In the genomic region with DNA sequence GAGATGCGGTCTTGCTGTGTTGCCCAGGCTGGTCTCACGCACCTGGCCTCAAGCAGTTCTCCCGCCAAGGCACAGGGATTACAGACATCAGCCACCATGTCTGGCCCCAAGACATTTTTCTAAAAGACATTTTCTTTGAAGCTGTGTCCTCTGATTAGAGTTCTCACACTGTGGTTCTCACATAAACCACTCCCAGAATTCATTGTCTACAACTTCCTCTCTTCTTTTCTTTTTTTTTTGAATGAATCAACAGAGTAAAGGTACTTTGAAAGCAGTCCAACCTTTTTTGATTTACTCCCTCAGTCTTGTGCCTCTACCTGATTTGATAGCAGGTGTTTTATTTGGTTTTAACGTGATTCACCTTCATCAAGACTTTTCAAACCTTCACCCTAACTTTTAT, we compare ENCODE assay signal across 24 cellular contexts. TPM values are rescaled to one million over a fixed set of nuclear protein-coding genes. Genes with fewer than 3 reads are reported as not detected.
A peak's percentile ranks its signal among the peaks of the same experiment; 100 is the strongest.
DNase-seq lines count a peak whose midpoint lies in the region; ATAC-seq and TF ChIP-seq lines count a peak whose summit lies in the region.
"Had no signal": no experiment of that assay in that cellular context is flagged by ENCODE, and none has a peak within 500 bp of the region (broad histone marks: within the 10 kb centered on the region; RNA-seq: fewer than 3 reads in every experiment).

No MANE protein-coding gene starts in this region.

- no peaks in the 10 kb centered on the region for H3K27me3 Mint-ChIP-seq in activated CD4-positive, alpha-beta T cell treated with anti-CD3 and anti-CD28 coated beads, Interleukin-2, amount 10 ng/mL, durations not matched to agents 7 days and 5 days
- no peaks in the 10 kb centered on the region for H3K27me3 Mint-ChIP-seq in activated T-helper 2 cell treated with anti-CD3 and anti-CD28 coated beads, Interferon-gamma antibody, Interleukin-2, Interleukin-4, amounts not matched to agents 10 μg/mL and 5 μg/mL and 100 μg/mL, durations not matched to agents 14 hours and 24 hours and 36 hours (ENCODE audit: low read depth)

- H3K9me3 Mint-ChIP-seq in activated CD4-positive, alpha-beta T cell treated with anti-CD3 and anti-CD28 coated beads, Interleukin-2, amount 10 ng/mL, durations not matched to agents 7 days and 5 days = no peaks in the 10 kb centered on the region
- no peaks in the 10 kb centered on the region for H3K9me3 Mint-ChIP-seq in activated T-helper 2 cell treated with anti-CD3 and anti-CD28 coated beads, Interferon-gamma antibody, Interleukin-2, Interleukin-4, amounts not matched to agents 10 μg/mL and 5 μg/mL and 100 μg/mL, durations not matched to agents 14 hours and 24 hours and 36 hours
- H3K9me3 Mint-ChIP-seq: activated T-cell treated with anti-CD3 and anti-CD28 coated beads, Interleukin-2, amount 50 U/mL, for 4 hours had no signal

- no peak for TF ChIP-seq CTCF in osteoblast (IDR thresholded peaks at IDR 0.05; ENCODE audit: extremely low read depth, low read depth, low read length)
- TF ChIP-seq CTCF in omental fat pad (IDR thresholded peaks at IDR 0.05) = no peak
- TF ChIP-seq CTCF in esophagus muscularis mucosa (IDR thresholded peaks at IDR 0.05) = no peak

- POLR2A ChIA-PET in activated CD4-positive, alpha-beta T cell treated with anti-CD3 and anti-CD28 coated beads, Interleukin-2, amount 10 ng/mL, durations not matched to agents 7 days and 5 days (lab: Charles Lee) = no interaction called here

- H3K4me3 ChIP-seq in osteoblast (ENCODE audit: insufficient read depth, low read length) = no peak overlapping the region
- H3K4me3 ChIP-seq in esophagus muscularis mucosa = no peak overlapping the region
- H3K4me3 ChIP-seq: left ventricle myocardium inferior, PC-9, SJSA1 had no signal

- H3K36me3 ChIP-seq in osteoblast (ENCODE audit: insufficient read depth, low read length) (peaks cover 12% of the 10 kb centered on the region), esophagus muscularis mucosa (peaks cover 60 to 100% (median 93%) of the 10 kb centered on the region in 4 donors)

- H3K27me3 ChIP-seq in osteoblast (ENCODE audit: insufficient read depth, low read length) (no peaks in the 10 kb centered on the region), esophagus muscularis mucosa (no peaks in the 10 kb centered on the region)
- H3K27me3 ChIP-seq: SJSA1 had no signal

- TF ChIP-seq POLR2A in esophagus muscularis mucosa (IDR thresholded peaks at IDR 0.05; ENCODE audit: low read depth) = no peak

- intact Hi-C loops in activated T-helper 2 cell treated with anti-CD3 and anti-CD28 coated beads, Interferon-gamma antibody, Interleukin-2, Interleukin-4, amounts not matched to agents 10 μg/mL and 5 μg/mL and 100 μg/mL, durations not matched to agents 14 hours and 24 hours and 36 hours (cut with micrococcal nuclease) = loop anchor here (5.0 kb wide), 1 partner anchor 137 kb away; a partner anchor contains a TSS
- intact Hi-C loops in esophagus muscularis mucosa (cut with DNase I) = loop anchor here (5.0 kb wide), 1 partner anchor 262 kb away; no protein-coding TSS in a partner anchor

- H3K4me1 Mint-ChIP-seq in activated CD4-positive, alpha-beta T cell treated with anti-CD3 and anti-CD28 coated beads, Interleukin-2, amount 10 ng/mL, durations not matched to agents 7 days and 5 days = peaks cover 37% of the 10 kb centered on the region
- H3K4me1 Mint-ChIP-seq in activated T-helper 2 cell treated with anti-CD3 and anti-CD28 coated beads, Interferon-gamma antibody, Interleukin-2, Interleukin-4, amounts not matched to agents 10 μg/mL and 5 μg/mL and 100 μg/mL, durations not matched to agents 14 hours and 24 hours and 36 hours (ENCODE audit: low read depth) = peaks cover 3% of the 10 kb centered on the region

- H2AFZ ChIP-seq in osteoblast (ENCODE audit: low read length) = no peak overlapping the region
- H2AFZ ChIP-seq: PC-9 had no signal

- H3K9me3 ChIP-seq in osteoblast (ENCODE audit: low read depth, low read length) (no peaks in the 10 kb centered on the region), esophagus muscularis mucosa (no peaks in the 10 kb centered on the region)
- H3K9me3 ChIP-seq: left ventricle myocardium inferior, SJSA1 had no signal

- H3K27ac Mint-ChIP-seq in activated CD4-positive, alpha-beta T cell treated with anti-CD3 and anti-CD28 coated beads, Interleukin-2, amount 10 ng/mL, durations not matched to agents 7 days and 5 days = peak overlapping the region; percentile 83
- H3K27ac Mint-ChIP-seq in activated T-helper 2 cell treated with anti-CD3 and anti-CD28 coated beads, Interferon-gamma antibody, Interleukin-2, Interleukin-4, amounts not matched to agents 10 μg/mL and 5 μg/mL and 100 μg/mL, durations not matched to agents 14 hours and 24 hours and 36 hours = peak overlapping the region; percentile 67

- H3K4me1 ChIP-seq in osteoblast (ENCODE audit: insufficient read depth, low read length) = no peaks in the 10 kb centered on the region
- peaks cover 0 to 6% (median 2%) of the 10 kb centered on the region in 4 donors for H3K4me1 ChIP-seq in esophagus muscularis mucosa
- H3K4me1 ChIP-seq: left ventricle myocardium inferior, SJSA1 had no signal

- H3K27ac ChIP-seq in osteoblast (ENCODE audit: low read depth, low read length) (no peak overlapping the region), esophagus muscularis mucosa (replicated peaks in 1 of 4) (no peak overlapping the region)
- H3K27ac ChIP-seq: C4-2B, left ventricle myocardium inferior, PC-9, SJSA1 had no signal

- DNase-seq in activated CD4-positive, alpha-beta T cell treated with anti-CD3 and anti-CD28 coated beads, Interleukin-2, amount 10 ng/mL, durations not matched to agents 7 days and 5 days = no peak
- no peak for DNase-seq in activated CD4-positive, alpha-beta T cell treated with anti-CD3 and anti-CD28 coated beads, Interleukin-2, amount 50 U/mL, for 4 hours
- DNase-seq in Kasumi-1 (lab: John Stamatoyannopoulos, UW) (peak; percentile 5 to 8), osteoblast (ENCODE audit: insufficient read length, low spot score, missing footprints) (peak; percentile 47), omental fat pad (ENCODE audit: low spot score) (no peak), esophagus muscularis mucosa (ENCODE audit: extremely low spot score) (no peak)
- DNase-seq in activated T-helper 2 cell treated with anti-CD3 and anti-CD28 coated beads, Interferon-gamma antibody, Interleukin-2, Interleukin-4, amounts not matched to agents 10 μg/mL and 5 μg/mL and 100 μg/mL, durations not matched to agents 14 hours and 24 hours and 36 hours (ENCODE audit: low spot score) = no peak
- DNase-seq: activated T-cell treated with anti-CD3 and anti-CD28 coated beads, Interleukin-2, amount 50 U/mL, for 4 hours; anterior cingulate cortex; cerebellar nuclear complex; effector CD8-positive, alpha-beta T cell; H7; left ventricle myocardium inferior; NCI-H146; NCI-H2227 treated with DMSO at 0.1 percent for 48 hours; NCI-H774; PC-9; small intestine; stimulated activated CD4-positive, alpha-beta T cell treated with anti-CD3 and anti-CD28 coated beads, Interleukin-2, amount 100 ng/mL, for 48 hours; substantia nigra; T-helper 9 cell had no signal

- no peak for ATAC-seq in GM18907 (IDR thresholded peaks at IDR 0.05; ENCODE audit: unreplicated experiment)
- no peak for ATAC-seq in omental fat pad (ENCODE audit: low FRiP score)
- ATAC-seq: activated T-cell treated with anti-CD3 and anti-CD28 coated beads, Interleukin-2, amount 50 U/mL, for 4 hours had no signal

- no peak overlapping the region for H3K4me2 ChIP-seq in osteoblast (ENCODE audit: insufficient read depth, low read length)
- H3K4me2 ChIP-seq: PC-9 had no signal

- CTCF ChIA-PET in activated CD4-positive, alpha-beta T cell treated with anti-CD3 and anti-CD28 coated beads, Interleukin-2, amount 10 ng/mL, durations not matched to agents 7 days and 5 days (lab: Charles Lee) = interaction anchor here (0.6 to 2.4 kb wide), 3 partner anchors 8 to 504 kb away, joined by 3 to 6 read pairs (median 3); a partner anchor contains a TSS

- no peaks in the 10 kb centered on the region for H3K79me2 ChIP-seq in osteoblast (ENCODE audit: insufficient read depth, low read length)

- TF ChIP-seq EP300 in esophagus muscularis mucosa (IDR thresholded peaks at IDR 0.05) = no peak

- no peaks in the 10 kb centered on the region for H4K20me1 ChIP-seq in osteoblast (ENCODE audit: insufficient read depth, low read length)

- peaks cover 37% of the 10 kb centered on the region for H3K36me3 Mint-ChIP-seq in activated CD4-positive, alpha-beta T cell treated with anti-CD3 and anti-CD28 coated beads, Interleukin-2, amount 10 ng/mL, durations not matched to agents 7 days and 5 days (ENCODE audit: low read depth)
- peaks cover 47% of the 10 kb centered on the region for H3K36me3 Mint-ChIP-seq in activated T-helper 2 cell treated with anti-CD3 and anti-CD28 coated beads, Interferon-gamma antibody, Interleukin-2, Interleukin-4, amounts not matched to agents 10 μg/mL and 5 μg/mL and 100 μg/mL, durations not matched to agents 14 hours and 24 hours and 36 hours (ENCODE audit: low read depth)

- 82% methylated on average over 4 of the region's 4 CpGs for WGBS in esophagus muscularis mucosa

- H3K4me3 Mint-ChIP-seq in activated CD4-positive, alpha-beta T cell treated with anti-CD3 and anti-CD28 coated beads, Interleukin-2, amount 10 ng/mL, durations not matched to agents 7 days and 5 days = peak overlapping the region; percentile 30
- no peak overlapping the region for H3K4me3 Mint-ChIP-seq in activated T-helper 2 cell treated with anti-CD3 and anti-CD28 coated beads, Interferon-gamma antibody, Interleukin-2, Interleukin-4, amounts not matched to agents 10 μg/mL and 5 μg/mL and 100 μg/mL, durations not matched to agents 14 hours and 24 hours and 36 hours (ENCODE audit: low read depth)
- H3K4me3 Mint-ChIP-seq: activated T-cell treated with anti-CD3 and anti-CD28 coated beads, Interleukin-2, amount 50 U/mL, for 4 hours had no signal

RNA-seq across cellular contexts. Expression of a gene that starts 14.3 kb away (rescaled TPM):
- not detected for total RNA-seq in activated CD4-positive, alpha-beta T cell treated with anti-CD3 and anti-CD28 coated beads, Interleukin-2, amount 10 ng/mL, durations not matched to agents 7 days and 5 days
- total RNA-seq in activated T-helper 2 cell treated with anti-CD3 and anti-CD28 coated beads, Interferon-gamma antibody, Interleukin-2, Interleukin-4, amounts not matched to agents 10 μg/mL and 5 μg/mL and 100 μg/mL, durations not matched to agents 14 hours and 24 hours and 36 hours = 0.46 and 1.2 TPM in 2 replicates
- not detected in 2 replicates for total RNA-seq in osteoblast
- total RNA-seq in omental fat pad = under 1 TPM in 1 of 4 donors, not detected in 3; 0.19 TPM
- total RNA-seq in esophagus muscularis mucosa = not detected
- total RNA-seq: activated T-cell treated with anti-CD3 and anti-CD28 coated beads, Interleukin-2, amount 50 U/mL, for 4 hours; PC-9; SJSA1 had no signal

RNA-seq across cellular contexts. Expression of a gene that starts 17.9 kb away (rescaled TPM):
- 10 to 100 TPM; 24.8 to 25.5 TPM for total RNA-seq in activated CD4-positive, alpha-beta T cell treated with anti-CD3 and anti-CD28 coated beads, Interleukin-2, amount 10 ng/mL, durations not matched to agents 7 days and 5 days
- 29.7 and 30.8 TPM in 2 replicates for total RNA-seq in activated T-helper 2 cell treated with anti-CD3 and anti-CD28 coated beads, Interferon-gamma antibody, Interleukin-2, Interleukin-4, amounts not matched to agents 10 μg/mL and 5 μg/mL and 100 μg/mL, durations not matched to agents 14 hours and 24 hours and 36 hours
- total RNA-seq in osteoblast = 15.3 and 17.0 TPM in 2 replicates
- 10 to 100 TPM; 13.2 to 23.7 (median 16.8) TPM for total RNA-seq in omental fat pad
- total RNA-seq in esophagus muscularis mucosa = 10 to 100 TPM; 17.0 to 29.1 (median 26.4) TPM

RNA-seq across cellular contexts. Expression of a gene that starts 35.5 kb away (rescaled TPM):
- 1 to 10 TPM in 1 of 2 experiments, under 1 TPM in 1; 0.27 to 1.2 TPM for total RNA-seq in activated CD4-positive, alpha-beta T cell treated with anti-CD3 and anti-CD28 coated beads, Interleukin-2, amount 10 ng/mL, durations not matched to agents 7 days and 5 days
- 47.0 and 55.4 TPM in 2 replicates for total RNA-seq in activated T-helper 2 cell treated with anti-CD3 and anti-CD28 coated beads, Interferon-gamma antibody, Interleukin-2, Interleukin-4, amounts not matched to agents 10 μg/mL and 5 μg/mL and 100 μg/mL, durations not matched to agents 14 hours and 24 hours and 36 hours
- not detected in 2 replicates for total RNA-seq in osteoblast
- 10 to 100 TPM in 1 of 4 donors, 1 to 10 TPM in 3; 2.2 to 11.4 (median 5.0) TPM for total RNA-seq in omental fat pad
- 1 to 10 TPM; 1.1 to 6.6 (median 1.9) TPM for total RNA-seq in esophagus muscularis mucosa
- total RNA-seq: PC-9, SJSA1 had no signal

RNA-seq across cellular contexts. Expression of a gene that starts 37.4 kb away (rescaled TPM):
- 10 to 100 TPM; 45.4 to 48.7 TPM for total RNA-seq in activated CD4-positive, alpha-beta T cell treated with anti-CD3 and anti-CD28 coated beads, Interleukin-2, amount 10 ng/mL, durations not matched to agents 7 days and 5 days
- 9.2 and 10.8 TPM in 2 replicates for total RNA-seq in activated T-helper 2 cell treated with anti-CD3 and anti-CD28 coated beads, Interferon-gamma antibody, Interleukin-2, Interleukin-4, amounts not matched to agents 10 μg/mL and 5 μg/mL and 100 μg/mL, durations not matched to agents 14 hours and 24 hours and 36 hours
- total RNA-seq in osteoblast (not detected in 2 replicates), omental fat pad (under 1 TPM in 1 of 4 donors, not detected in 3; 0.79 TPM), esophagus muscularis mucosa (not detected)
- total RNA-seq: left ventricle myocardium inferior, PC-9, SJSA1 had no signal

RNA-seq across cellular contexts. Expression of a gene that starts 39.6 kb away (rescaled TPM):
- 10 to 100 TPM; 12.7 to 17.2 TPM for total RNA-seq in activated CD4-positive, alpha-beta T cell treated with anti-CD3 and anti-CD28 coated beads, Interleukin-2, amount 10 ng/mL, durations not matched to agents 7 days and 5 days
- 26.8 and 32.8 TPM in 2 replicates for total RNA-seq in activated T-helper 2 cell treated with anti-CD3 and anti-CD28 coated beads, Interferon-gamma antibody, Interleukin-2, Interleukin-4, amounts not matched to agents 10 μg/mL and 5 μg/mL and 100 μg/mL, durations not matched to agents 14 hours and 24 hours and 36 hours
- 0.29 and 1.1 TPM in 2 replicates for total RNA-seq in osteoblast
- not detected for total RNA-seq in omental fat pad
- under 1 TPM in 2 of 4 donors, not detected in 2; 0.29 to 0.50 TPM for total RNA-seq in esophagus muscularis mucosa
- total RNA-seq: left ventricle myocardium inferior, PC-9 had no signal

Comparison
In these comparisons a context has a peak if more than half of its experiments do, and no peak if none do; other contexts are left out.
1. DNase-seq: peak in Kasumi-1 (2 of 2) and osteoblast (single experiment); none in activated CD4-positive, alpha-beta T cell treated with anti-CD3 and anti-CD28 coated beads, Interleukin-2, amount 10 ng/mL, durations not matched to agents 7 days and 5 days (single experiment), activated CD4-positive, alpha-beta T cell treated with anti-CD3 and anti-CD28 coated beads, Interleukin-2, amount 50 U/mL, for 4 hours (0 of 2), activated T-helper 2 cell treated with anti-CD3 and anti-CD28 coated beads, Interferon-gamma antibody, Interleukin-2, Interleukin-4, amounts not matched to agents 10 μg/mL and 5 μg/mL and 100 μg/mL, durations not matched to agents 14 hours and 24 hours and 36 hours (single experiment), omental fat pad (single experiment) and esophagus muscularis mucosa (single experiment).